ENCODE assay signal across 10 cellular contexts in genomic region chr19:46841458-46842083, GRCh38. TPM values are rescaled to one million over a fixed set of nuclear protein-coding genes. Genes with fewer than 3 reads are reported as not detected.
DNase-seq lines count a peak whose midpoint lies in the region; ATAC-seq, FAIRE-seq and TF ChIP-seq lines count a peak whose summit lies in the region.
"Had no signal": no experiment of that assay in that cellular context is flagged by ENCODE, and none has a peak within 500 bp of the region (broad histone marks: within the 10 kb centered on the region; RNA-seq: fewer than 3 reads in every experiment).

No MANE protein-coding gene starts in this region.

- H3K27ac ChIP-seq in K562 (ENCODE audit: extremely low read depth, low read depth, low read length) (peak overlapping the region; percentile 19; the same call in 1 of the 3 replicates), left ventricle myocardium inferior (replicated peaks) (peak overlapping the region; percentile 70), thoracic aorta (peak overlapping the region; percentile 78 to 81)

- TF ChIP-seq RAD21 in K562 (CRISPR knock-in tag; conservative IDR thresholded peaks at IDR 0.05 in 1 of 2, IDR thresholded peaks at IDR 0.05 in 1 of 2): no peak

- 0 out of 2 replicates have a peak, but pooled peaks cover 4% of the 10 kb centered on the region for H4K20me1 ChIP-seq in K562 (replicated peaks; ENCODE audit: control insufficient read depth, insufficient read depth, low read length)

- no peak overlapping the region for H3K4me3 ChIP-seq in K562
- no peak overlapping the region for H3K4me3 ChIP-seq in left ventricle myocardium inferior
- no peak overlapping the region for H3K4me3 ChIP-seq in thoracic aorta

- no peak overlapping the region for H2AFZ ChIP-seq in K562 (ENCODE audit: low read depth, low read length)

- in situ Hi-C loops in K562 (cut with MboI): loop anchor here (5.0 kb wide), 1 partner anchor 74 kb away; no protein-coding TSS in a partner anchor

- H3K9ac ChIP-seq in K562 (ENCODE audit: insufficient read depth in 1 of 2, low read depth in 2 of 2, low read length in 2 of 2): peak overlapping the region in 1 of 2 experiments; percentile 69; a peak in 1 of 4 replicates

- H3K4me2 ChIP-seq in K562 (ENCODE audit: insufficient read depth, low read length): no peak overlapping the region

- H3K79me2 ChIP-seq in K562 (ENCODE audit: control insufficient read depth, insufficient read depth, low read length): peaks cover 27% of the 10 kb centered on the region

- CTCF ChIA-PET in K562 (lab: Yijun Ruan, JAX; ENCODE audit: low intra/inter-chr PET ratio): interaction anchor here (0.8 to 2.8 kb wide), 4 partner anchors 82 to 92 kb away, joined by 3 to 42 read pairs (median 4); no protein-coding TSS in a partner anchor

- peaks cover 72% of the 10 kb centered on the region for H3K36me3 ChIP-seq in K562 (ENCODE audit: control insufficient read depth, insufficient read depth, low read length)
- peaks cover 63% of the 10 kb centered on the region for H3K36me3 ChIP-seq in left ventricle myocardium inferior
- H3K36me3 ChIP-seq in thoracic aorta: peaks cover 31% of the 10 kb centered on the region

- TF ChIP-seq POLR2A in K562 (conservative IDR thresholded peaks at IDR 0.05): no peak

- H3K4me1 ChIP-seq in K562 (replicated peaks in 1 of 2; ENCODE audit: control insufficient read depth in 2 of 2, insufficient read depth in 2 of 2, low read length in 2 of 2) (peaks cover 40 to 48% of the 10 kb centered on the region in 2 experiments), left ventricle myocardium inferior (peaks cover 29% of the 10 kb centered on the region), thoracic aorta (ENCODE audit: control insufficient read depth in 1 of 2, low read depth in 2 of 2) (peaks cover 9 to 26% of the 10 kb centered on the region in 2 donors)

- no peaks in the 10 kb centered on the region for H3K27me3 ChIP-seq in K562 (ENCODE audit: control insufficient read depth in 2 of 2, insufficient read depth in 2 of 2, low read length in 2 of 2)
- no peaks in the 10 kb centered on the region for H3K27me3 ChIP-seq in left ventricle myocardium inferior (ENCODE audit: low read depth)
- H3K27me3 ChIP-seq in thoracic aorta (replicated peaks; ENCODE audit: insufficient read depth): no peaks in the 10 kb centered on the region

- peaks cover 3% of the 10 kb centered on the region for H3K9me1 ChIP-seq in K562 (ENCODE audit: control insufficient read depth, insufficient read depth, low read length)

- TF ChIP-seq CTCF in K562 (IDR thresholded peaks at IDR 0.05 in 2 of 3, conservative IDR thresholded peaks at IDR 0.05 in 1 of 3; ENCODE audit: insufficient read depth in 2 of 3, low read depth in 1 of 3, low read length in 3 of 3) (no peak), left ventricle myocardium inferior (IDR thresholded peaks at IDR 0.05; ENCODE audit: borderline replicate concordance) (no peak), thoracic aorta (IDR thresholded peaks at IDR 0.05) (no peak)

- no peak for FAIRE-seq in K562 (lab: Jason Lieb, UNC)
- FAIRE-seq: endometrium had no signal

- ATAC-seq in K562 (no peak; the same call in 2 of the 3 replicates), thoracic aorta (ENCODE audit: insufficient number of reproducible peaks, low FRiP score, low read depth) (peak; percentile 45), HG02623 (IDR thresholded peaks at IDR 0.05; ENCODE audit: unreplicated experiment) (no peak)

- WGBS in K562 (ENCODE audit: insufficient coverage, low coverage, missing lambda C conversion rate): 46% methylated on average over 12 of the region's 12 CpGs

- H3K9me3 ChIP-seq in K562 (replicated peaks; ENCODE audit: control insufficient read depth, insufficient read depth, low read depth, low read length): no peaks in the 10 kb centered on the region
- H3K9me3 ChIP-seq in left ventricle myocardium inferior (replicated peaks): no peaks in the 10 kb centered on the region
- H3K9me3 ChIP-seq in thoracic aorta: no peaks in the 10 kb centered on the region

- no TSS peak for BruUV-seq in K562 (replicated peaks; lab: Mats Ljungman, UMichigan)

- TF ChIP-seq EP300 in K562 (IDR thresholded peaks at IDR 0.05; ENCODE audit: low read length): no peak

- DNase-seq in HK-2 (ENCODE audit: unreplicated experiment) (peak; percentile 78), K562 (ENCODE audit: extremely low read depth in 1 of 4, low spot score in 3 of 4) (peak in 3 of 4 experiments; percentile 14 to 63 (median 46)), left ventricle myocardium inferior (peak; percentile 77), thoracic aorta (ENCODE audit: low spot score) (peak; percentile 47), germinal center (ENCODE audit: low spot score) (no peak), SKM-1 (lab: John Stamatoyannopoulos, UW; ENCODE audit: unreplicated experiment) (no peak), NCI-H187 (lab: John Stamatoyannopoulos, UW) (no peak)
- DNase-seq: NCI-H2171 had no signal

- intact Hi-C loops in K562 (cut with micrococcal nuclease): no loop called here
- intact Hi-C loops in left ventricle myocardium inferior (cut with micrococcal nuclease): loop anchor here (5.0 kb wide), 1 partner anchor 84 kb away; no protein-coding TSS in a partner anchor

- POLR2A ChIA-PET in K562 (lab: Yijun Ruan, JAX): interaction anchor here (1.1 to 1.5 kb wide), 4 partner anchors 22 to 290 kb away, joined by 3 to 5 read pairs (median 4); no protein-coding TSS in a partner anchor

TF ChIP-seq in K562, 482 proteins besides CTCF, POLR2A, EP300 and RAD21 (continues in another document):
- TF ChIP-seq ZNF444 (CRISPR knock-in tag; IDR thresholded peaks at IDR 0.05): no peak
- no peak for TF ChIP-seq RB1 (IDR thresholded peaks at IDR 0.05; ENCODE audit: low read depth)
- TF ChIP-seq FOSL1 (tag; conservative IDR thresholded peaks at IDR 0.05): peak; percentile 41; the same call in 1 of the 2 replicates

RNA-seq across cellular contexts. Expression of gene AP2S1, which starts 9.1 kb away (rescaled TPM):
- 19.6 and 27.0 TPM in 2 replicates for total RNA-seq in K562 (2011; cell fraction: chromatin; rRNA removed; ENCODE audit: low replicate concordance)
- total RNA-seq in K562 (2011; cell fraction: nucleolus; rRNA removed): 40.3 and 42.5 TPM in 2 replicates
- total RNA-seq in K562 (2011; cell fraction: nucleoplasm; rRNA removed): 31.1 and 45.0 TPM in 2 replicates
- total RNA-seq in K562 (2014; rRNA removed) (294 and 338 TPM in 2 replicates), K562 (2014; rRNA removed; fragmentation: Illumina TruSeq; extraction: Trizol) (95.3 and 97.5 TPM in 2 replicates), K562 (2015; rRNA removed; fragmentation: Illumina TruSeq; extraction: Trizol) (131 and 143 TPM in 2 replicates), K562 (2021) (254 and 263 TPM in 2 replicates), left ventricle myocardium inferior (87.3 TPM), thoracic aorta (10 to 100 TPM; 76.5 to 93.8 TPM)
- polyA plus RNA-seq in K562 (2011; rRNA removed) (136 and 171 TPM in 2 replicates), K562 (2014; fragmentation: Illumina TruSeq; extraction: Trizol) (118 and 172 TPM in 2 replicates), K562 (2014; fragmentation: Nextera tagmentation; extraction: Ambion mirVana) (10 to 100 TPM; 32.4 to 72.0 TPM), K562 (2014; rRNA removed) (196 and 212 TPM in 2 replicates)
- polyA plus RNA-seq in K562 (2011; cell fraction: cytosol; rRNA removed): 201 and 310 TPM in 2 replicates
- 91.4 and 98.6 TPM in 2 replicates for polyA plus RNA-seq in K562 (2011; cell fraction: nucleus; rRNA removed)
- polyA plus RNA-seq in K562 (2012): 190 and 267 TPM in 2 replicates
- polyA minus RNA-seq in K562 (2011; rRNA and poly(A)+ RNA removed): 57.4 and 64.7 TPM in 2 replicates
- polyA minus RNA-seq in K562 (2011; cell fraction: cytosol; rRNA and poly(A)+ RNA removed): 73.8 and 86.9 TPM in 2 replicates
- 14.7 and 22.1 TPM in 2 replicates for polyA minus RNA-seq in K562 (2011; cell fraction: nucleus; rRNA and poly(A)+ RNA removed)

RNA-seq across cellular contexts. Expression of gene ARHGAP35, which starts 19.2 kb away (rescaled TPM):
- 56.5 and 65.8 TPM in 2 replicates for total RNA-seq in K562 (2011; cell fraction: chromatin; rRNA removed; ENCODE audit: low replicate concordance)
- 33.2 and 33.8 TPM in 2 replicates for total RNA-seq in K562 (2011; cell fraction: nucleolus; rRNA removed)
- total RNA-seq in K562 (2011; cell fraction: nucleoplasm; rRNA removed): 42.5 and 45.8 TPM in 2 replicates
- total RNA-seq in K562 (2014; rRNA removed) (10.2 and 13.8 TPM in 2 replicates), K562 (2014; rRNA removed; fragmentation: Illumina TruSeq; extraction: Trizol) (13.9 TPM in 2 replicates), K562 (2015; rRNA removed; fragmentation: Illumina TruSeq; extraction: Trizol) (16.0 and 16.2 TPM in 2 replicates), K562 (2021) (24.5 and 26.4 TPM in 2 replicates), left ventricle myocardium inferior (75.4 TPM), thoracic aorta (10 to 100 TPM; 42.9 to 51.1 TPM)
- polyA plus RNA-seq in K562 (2011; rRNA removed) (9.8 and 10.2 TPM in 2 replicates), K562 (2014; fragmentation: Illumina TruSeq; extraction: Trizol) (15.7 and 18.6 TPM in 2 replicates), K562 (2014; fragmentation: Nextera tagmentation; extraction: Ambion mirVana) (1 to 10 TPM in 1 of 2 experiments, under 1 TPM in 1; 0.27 to 1.1 TPM), K562 (2014; rRNA removed) (7.6 and 9.4 TPM in 2 replicates)
- polyA plus RNA-seq in K562 (2011; cell fraction: cytosol; rRNA removed): 7.1 and 11.1 TPM in 2 replicates
- polyA plus RNA-seq in K562 (2011; cell fraction: nucleus; rRNA removed): 10.6 and 12.9 TPM in 2 replicates
- polyA plus RNA-seq in K562 (2012): 16.8 and 21.4 TPM in 2 replicates
- polyA minus RNA-seq in K562 (2011; rRNA and poly(A)+ RNA removed): 26.2 and 28.7 TPM in 2 replicates
- 16.0 and 16.7 TPM in 2 replicates for polyA minus RNA-seq in K562 (2011; cell fraction: cytosol; rRNA and poly(A)+ RNA removed)
- polyA minus RNA-seq in K562 (2011; cell fraction: nucleus; rRNA and poly(A)+ RNA removed): 16.4 and 22.9 TPM in 2 replicates

RNA-seq across cellular contexts. Expression of gene SLC1A5, which starts 53.2 kb away (rescaled TPM):
- 143 and 394 TPM in 2 replicates for total RNA-seq in K562 (2011; cell fraction: chromatin; rRNA removed; ENCODE audit: low replicate concordance)
- 510 and 601 TPM in 2 replicates for total RNA-seq in K562 (2011; cell fraction: nucleolus; rRNA removed)
- 377 and 409 TPM in 2 replicates for total RNA-seq in K562 (2011; cell fraction: nucleoplasm; rRNA removed)
- 257 and 266 TPM in 2 replicates for total RNA-seq in K562 (2014; rRNA removed)
- 77.5 and 94.9 TPM in 2 replicates for total RNA-seq in K562 (2014; rRNA removed; fragmentation: Illumina TruSeq; extraction: Trizol)
- total RNA-seq in K562 (2015; rRNA removed; fragmentation: Illumina TruSeq; extraction: Trizol): 113 and 122 TPM in 2 replicates
- 398 and 417 TPM in 2 replicates for total RNA-seq in K562 (2021)
- 134 and 227 TPM in 2 replicates for polyA plus RNA-seq in K562 (2011; rRNA removed)
- 233 and 332 TPM in 2 replicates for polyA plus RNA-seq in K562 (2011; cell fraction: cytosol; rRNA removed)
- polyA plus RNA-seq in K562 (2011; cell fraction: nucleus; rRNA removed): 141 and 179 TPM in 2 replicates
- 221 and 421 TPM in 2 replicates for polyA plus RNA-seq in K562 (2012)
- 250 and 336 TPM in 2 replicates for polyA plus RNA-seq in K562 (2014; fragmentation: Illumina TruSeq; extraction: Trizol)
- 10 to 100 TPM; 31.2 to 42.0 TPM for polyA plus RNA-seq in K562 (2014; fragmentation: Nextera tagmentation; extraction: Ambion mirVana)
- 169 and 256 TPM in 2 replicates for polyA plus RNA-seq in K562 (2014; rRNA removed)
- 150 and 164 TPM in 2 replicates for polyA minus RNA-seq in K562 (2011; rRNA and poly(A)+ RNA removed)
- polyA minus RNA-seq in K562 (2011; cell fraction: cytosol; rRNA and poly(A)+ RNA removed): 145 and 162 TPM in 2 replicates
- polyA minus RNA-seq in K562 (2011; cell fraction: nucleus; rRNA and poly(A)+ RNA removed): 58.6 and 64.8 TPM in 2 replicates
- 5.9 TPM for total RNA-seq in left ventricle myocardium inferior
- 10 to 100 TPM; 48.7 to 66.2 TPM for total RNA-seq in thoracic aorta

Comparison
In these comparisons a context has a peak if more than half of its experiments do, and no peak if none do; other contexts are left out.
1. DNase-seq: peak in HK-2 (single experiment), K562 (3 of 4), left ventricle myocardium inferior (single experiment) and thoracic aorta (single experiment); none in germinal center (single experiment), SKM-1 (single experiment) and NCI-H187 (0 of 2).
2. H3K27ac ChIP-seq: peak in every context shown above with its lines; median percentile 80 in thoracic aorta; 70 in left ventricle myocardium inferior; 19 in K562.